ENCODE assay signal across 9 cellular contexts in genomic region chrX:41350150-41350975, GRCh38. TPM values are rescaled to one million over a fixed set of nuclear protein-coding genes. Genes with fewer than 3 reads are reported as not detected.
DNase-seq lines count a peak whose midpoint lies in the region; ATAC-seq and TF ChIP-seq lines count a peak whose summit lies in the region.
"Had no signal": no experiment of that assay in that cellular context is flagged by ENCODE, and none has a peak within 500 bp of the region (broad histone marks: within the 10 kb centered on the region; RNA-seq: fewer than 3 reads in every experiment).

No MANE protein-coding gene starts in this region.

- no peak for TF ChIP-seq EP300 in suprapubic skin (IDR thresholded peaks at IDR 0.05)

- TF ChIP-seq POLR2A in suprapubic skin (IDR thresholded peaks at IDR 0.05): no peak

- peaks cover 51% of the 10 kb centered on the region for H3K36me3 ChIP-seq in right atrium auricular region
- H3K36me3 ChIP-seq in suprapubic skin: peaks cover 32% of the 10 kb centered on the region
- H3K36me3 ChIP-seq in tibial artery: peaks cover 34 to 54% (median 46%) of the 10 kb centered on the region in 3 donors
- H3K36me3 ChIP-seq in MG63: peaks cover 43% of the 10 kb centered on the region

- intact Hi-C loops in tibial artery (cut with DNase I; ENCODE audit: low total_unique reads): no loop called here

- TF ChIP-seq CTCF in right atrium auricular region (IDR thresholded peaks at IDR 0.05) (no peak), suprapubic skin (IDR thresholded peaks at IDR 0.05) (no peak), tibial artery (IDR thresholded peaks at IDR 0.05) (no peak)

- peaks cover 0 to 11% of the 10 kb centered on the region in 2 donors for H3K4me1 ChIP-seq in right atrium auricular region
- no peaks in the 10 kb centered on the region for H3K4me1 ChIP-seq in suprapubic skin
- peaks cover 0 to 3% (median 0%) of the 10 kb centered on the region in 4 donors for H3K4me1 ChIP-seq in tibial artery

- H3K27me3 ChIP-seq in right atrium auricular region: no peaks in the 10 kb centered on the region
- H3K27me3 ChIP-seq in suprapubic skin: no peaks in the 10 kb centered on the region
- no peaks in the 10 kb centered on the region for H3K27me3 ChIP-seq in tibial artery
- no peaks in the 10 kb centered on the region for H3K27me3 ChIP-seq in MG63
- H3K27me3 ChIP-seq: vagina had no signal

- H3K4me3 Mint-ChIP-seq in T-helper 2 cell treated with Interferon-gamma antibody and Interleukin-4, amounts not matched to agents 5 μg/mL and 100 μg/mL, for 36 hours: no peak overlapping the region

- peak overlapping the region in 1 of 2 donors; percentile 4 for H3K27ac ChIP-seq in right atrium auricular region
- H3K27ac ChIP-seq in suprapubic skin: no peak overlapping the region
- H3K27ac ChIP-seq in tibial artery: no peak overlapping the region
- H3K27ac ChIP-seq: vagina had no signal

- 83% methylated on average over 6 of the region's 6 CpGs for WGBS in suprapubic skin

- ATAC-seq in HG03439 (IDR thresholded peaks at IDR 0.05; ENCODE audit: unreplicated experiment): no peak

- no peaks in the 10 kb centered on the region for H3K9me3 Mint-ChIP-seq in T-helper 2 cell treated with Interferon-gamma antibody and Interleukin-4, amounts not matched to agents 5 μg/mL and 100 μg/mL, for 36 hours

- H3K27ac Mint-ChIP-seq in T-helper 2 cell treated with Interferon-gamma antibody and Interleukin-4, amounts not matched to agents 5 μg/mL and 100 μg/mL, for 36 hours: peak overlapping the region; percentile 20

- H3K9me3 ChIP-seq in right atrium auricular region (no peaks in the 10 kb centered on the region), suprapubic skin (no peaks in the 10 kb centered on the region), tibial artery (no peaks in the 10 kb centered on the region), MG63 (no peaks in the 10 kb centered on the region)
- H3K9me3 ChIP-seq: vagina had no signal

- H3K4me1 Mint-ChIP-seq in T-helper 2 cell treated with Interferon-gamma antibody and Interleukin-4, amounts not matched to agents 5 μg/mL and 100 μg/mL, for 36 hours (ENCODE audit: low read depth): peaks cover 15% of the 10 kb centered on the region

- H3K27me3 Mint-ChIP-seq in T-helper 2 cell treated with Interferon-gamma antibody and Interleukin-4, amounts not matched to agents 5 μg/mL and 100 μg/mL, for 36 hours (ENCODE audit: low read depth): no peaks in the 10 kb centered on the region

- peaks cover 39% of the 10 kb centered on the region for H3K36me3 Mint-ChIP-seq in T-helper 2 cell treated with Interferon-gamma antibody and Interleukin-4, amounts not matched to agents 5 μg/mL and 100 μg/mL, for 36 hours (ENCODE audit: low read depth)

- DNase-seq in AG08395 (ENCODE audit: low spot score) (peak; percentile 35), EL (peak; percentile 36), right atrium auricular region (ENCODE audit: low spot score) (peak; percentile 30), suprapubic skin (ENCODE audit: low spot score in 2 of 2) (no peak), tibial artery (no peak), MG63 (no peak)
- no peak for DNase-seq in T-helper 2 cell treated with Interferon-gamma antibody and Interleukin-4, amounts not matched to agents 5 μg/mL and 100 μg/mL, for 36 hours (ENCODE audit: low spot score)

- H3K4me3 ChIP-seq in right atrium auricular region: no peak overlapping the region
- H3K4me3 ChIP-seq in suprapubic skin: no peak overlapping the region
- no peak overlapping the region for H3K4me3 ChIP-seq in tibial artery
- no peak overlapping the region for H3K4me3 ChIP-seq in MG63
- H3K4me3 ChIP-seq: vagina had no signal

RNA-seq across cellular contexts. Expression of gene DDX3X, which starts 16.4 kb away (rescaled TPM):
- total RNA-seq in right atrium auricular region (100 to 1,000 TPM; 150 to 152 TPM), suprapubic skin (100 to 1,000 TPM; 161 to 383 (median 228) TPM)
- 94.9 and 143 TPM in 2 replicates for total RNA-seq in MG63 (2014; rRNA removed; shearing (Covaris generic); ENCODE audit: low replicate concordance)

Comparison
In these comparisons a context has a peak if more than half of its experiments do, and no peak if none do; other contexts are left out.
1. DNase-seq: peak in AG08395 (single experiment), EL (single experiment) and right atrium auricular region (single experiment); none in T-helper 2 cell treated with Interferon-gamma antibody and Interleukin-4, amounts not matched to agents 5 μg/mL and 100 μg/mL, for 36 hours (single experiment), suprapubic skin (0 of 2), tibial artery (0 of 2) and MG63 (single experiment).